ENCODE assay signal across 1 cellular context in the genomic region with DNA sequence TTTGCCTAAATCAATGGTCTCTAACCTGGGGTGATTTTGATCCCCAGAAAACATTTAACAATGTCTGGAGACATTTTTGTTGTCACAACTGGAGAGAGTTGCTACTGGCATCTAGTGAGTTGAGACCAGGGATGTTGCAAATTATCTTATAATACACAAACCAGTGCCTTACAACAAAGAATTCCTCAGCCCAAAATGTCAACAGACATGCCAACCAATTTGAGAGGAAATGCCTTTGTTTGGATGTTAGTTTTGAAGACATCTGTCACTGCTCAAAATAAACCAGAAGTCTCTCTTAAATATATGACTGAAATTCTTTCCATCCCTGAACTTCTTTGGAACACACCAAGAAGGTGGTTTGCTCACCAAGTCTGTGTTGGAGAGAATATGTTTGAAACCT.
TF ChIP-seq lines count a peak whose summit lies in the region.

No MANE protein-coding gene starts in this region.

TF ChIP-seq in GM23338, 12 proteins besides CTCF, POLR2A, EP300 and RAD21 (continued from another document):
- no peak for TF ChIP-seq ZNF462 (CRISPR knock-in tag; IDR thresholded peaks at IDR 0.05)
- no peak for TF ChIP-seq CREB1 (CRISPR knock-in tag; IDR thresholded peaks at IDR 0.05; ENCODE audit: low read depth)
- TF ChIP-seq STAT1 (IDR thresholded peaks at IDR 0.05; ENCODE audit: unreplicated experiment) = no peak
- no peak for TF ChIP-seq ZNF114 (CRISPR knock-in tag; IDR thresholded peaks at IDR 0.05)
- no peak for TF ChIP-seq ZNF331 (CRISPR knock-in tag; IDR thresholded peaks at IDR 0.05; ENCODE audit: low read depth)
- no peak for TF ChIP-seq EZH2 (IDR thresholded peaks at IDR 0.05; ENCODE audit: low read depth, unreplicated experiment)
- TF ChIP-seq NANOG (IDR thresholded peaks at IDR 0.05; ENCODE audit: borderline replicate concordance) = no peak
- TF ChIP-seq POLR2AphosphoS5 (IDR thresholded peaks at IDR 0.05; ENCODE audit: low read depth) = no peak
- TF ChIP-seq, protein P1, sequence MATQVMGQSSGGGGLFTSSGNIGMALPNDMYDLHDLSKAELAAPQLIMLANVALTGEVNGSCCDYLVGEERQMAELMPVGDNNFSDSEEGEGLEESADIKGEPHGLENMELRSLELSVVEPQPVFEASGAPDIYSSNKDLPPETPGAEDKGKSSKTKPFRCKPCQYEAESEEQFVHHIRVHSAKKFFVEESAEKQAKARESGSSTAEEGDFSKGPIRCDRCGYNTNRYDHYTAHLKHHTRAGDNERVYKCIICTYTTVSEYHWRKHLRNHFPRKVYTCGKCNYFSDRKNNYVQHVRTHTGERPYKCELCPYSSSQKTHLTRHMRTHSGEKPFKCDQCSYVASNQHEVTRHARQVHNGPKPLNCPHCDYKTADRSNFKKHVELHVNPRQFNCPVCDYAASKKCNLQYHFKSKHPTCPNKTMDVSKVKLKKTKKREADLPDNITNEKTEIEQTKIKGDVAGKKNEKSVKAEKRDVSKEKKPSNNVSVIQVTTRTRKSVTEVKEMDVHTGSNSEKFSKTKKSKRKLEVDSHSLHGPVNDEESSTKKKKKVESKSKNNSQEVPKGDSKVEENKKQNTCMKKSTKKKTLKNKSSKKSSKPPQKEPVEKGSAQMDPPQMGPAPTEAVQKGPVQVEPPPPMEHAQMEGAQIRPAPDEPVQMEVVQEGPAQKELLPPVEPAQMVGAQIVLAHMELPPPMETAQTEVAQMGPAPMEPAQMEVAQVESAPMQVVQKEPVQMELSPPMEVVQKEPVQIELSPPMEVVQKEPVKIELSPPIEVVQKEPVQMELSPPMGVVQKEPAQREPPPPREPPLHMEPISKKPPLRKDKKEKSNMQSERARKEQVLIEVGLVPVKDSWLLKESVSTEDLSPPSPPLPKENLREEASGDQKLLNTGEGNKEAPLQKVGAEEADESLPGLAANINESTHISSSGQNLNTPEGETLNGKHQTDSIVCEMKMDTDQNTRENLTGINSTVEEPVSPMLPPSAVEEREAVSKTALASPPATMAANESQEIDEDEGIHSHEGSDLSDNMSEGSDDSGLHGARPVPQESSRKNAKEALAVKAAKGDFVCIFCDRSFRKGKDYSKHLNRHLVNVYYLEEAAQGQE (IDR thresholded peaks at IDR 0.05; ENCODE audit: unreplicated experiment) = no peak
- TF ChIP-seq JUNB (IDR thresholded peaks at IDR 0.05; ENCODE audit: unreplicated experiment) = no peak
- TF ChIP-seq, protein P2, sequence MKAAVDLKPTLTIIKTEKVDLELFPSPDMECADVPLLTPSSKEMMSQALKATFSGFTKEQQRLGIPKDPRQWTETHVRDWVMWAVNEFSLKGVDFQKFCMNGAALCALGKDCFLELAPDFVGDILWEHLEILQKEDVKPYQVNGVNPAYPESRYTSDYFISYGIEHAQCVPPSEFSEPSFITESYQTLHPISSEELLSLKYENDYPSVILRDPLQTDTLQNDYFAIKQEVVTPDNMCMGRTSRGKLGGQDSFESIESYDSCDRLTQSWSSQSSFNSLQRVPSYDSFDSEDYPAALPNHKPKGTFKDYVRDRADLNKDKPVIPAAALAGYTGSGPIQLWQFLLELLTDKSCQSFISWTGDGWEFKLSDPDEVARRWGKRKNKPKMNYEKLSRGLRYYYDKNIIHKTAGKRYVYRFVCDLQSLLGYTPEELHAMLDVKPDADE (IDR thresholded peaks at IDR 0.05) = no peak
TF ChIP-seq in GM23338: peak in this region for 0.
